In genomic region chr5:176389114-176389768, GRCh38 we compare ENCODE assay signal across 7 cellular contexts. TPM values are rescaled to one million over a fixed set of nuclear protein-coding genes. Genes with fewer than 3 reads are reported as not detected.
DNase-seq lines count a peak whose midpoint lies in the region; ATAC-seq and TF ChIP-seq lines count a peak whose summit lies in the region.

No MANE protein-coding gene starts in this region.

- H3K18ac ChIP-seq in mesendoderm (ENCODE audit: low read length) = no peak overlapping the region

- H3K27ac ChIP-seq in mesendoderm (ENCODE audit: low read depth, low read length) (peak overlapping the region; percentile 46), uterus (peak overlapping the region; percentile 96 to 99)

- no peaks in the 10 kb centered on the region for H3K9me3 ChIP-seq in uterus

- peaks cover 11% of the 10 kb centered on the region for H3K36me3 ChIP-seq in H7 (replicated peaks; ENCODE audit: control insufficient read depth, insufficient read depth, low read length)
- H3K36me3 ChIP-seq in mesendoderm (ENCODE audit: control insufficient read depth, insufficient read depth, low read length) = peaks cover 2% of the 10 kb centered on the region
- no peaks in the 10 kb centered on the region for H3K36me3 ChIP-seq in uterus

- H3K56ac ChIP-seq in mesendoderm (ENCODE audit: low read length) = peak overlapping the region; percentile 92

- H2BK120ac ChIP-seq in mesendoderm (ENCODE audit: low read depth, low read length) = no peak overlapping the region

- intact Hi-C loops in uterus (cut with DNase I; ENCODE audit: low total_unique reads) = no loop called here

- H2BK15ac ChIP-seq in mesendoderm (replicated peaks; ENCODE audit: low read depth) = no peak overlapping the region

- no peak for TF ChIP-seq CTCF in NB4 (IDR thresholded peaks at IDR 0.05; ENCODE audit: low read depth, low read length)
- TF ChIP-seq CTCF in chondrocyte (IDR thresholded peaks at IDR 0.05) = no peak
- TF ChIP-seq CTCF in uterus (IDR thresholded peaks at IDR 0.05) = no peak

- peak overlapping the region; percentile 91 for H3K4me3 ChIP-seq in H7 (ENCODE audit: insufficient read depth, low read depth, low read length)
- peak overlapping the region; percentile 95 for H3K4me3 ChIP-seq in NB4 (ENCODE audit: low read depth, low read length)
- peak overlapping the region; percentile 70 for H3K4me3 ChIP-seq in mesendoderm (ENCODE audit: low read length)
- peak overlapping the region; percentile 89 to 97 for H3K4me3 ChIP-seq in uterus

- no peak overlapping the region for H4K8ac ChIP-seq in mesendoderm (ENCODE audit: low read depth, low read length)

- H3K27me3 ChIP-seq in H7 (ENCODE audit: control insufficient read depth, insufficient read depth, low read length) = no peaks in the 10 kb centered on the region
- H3K27me3 ChIP-seq in mesendoderm (ENCODE audit: insufficient read depth, low read length, poor library complexity) = no peaks in the 10 kb centered on the region
- no peaks in the 10 kb centered on the region for H3K27me3 ChIP-seq in uterus

- no peak overlapping the region for H2AK5ac ChIP-seq in mesendoderm (ENCODE audit: low read length)

- H3K27ac Mint-ChIP-seq in chondrocyte (ENCODE audit: unreplicated experiment) = peak overlapping the region; percentile 100

- H3K4me2 ChIP-seq in mesendoderm (ENCODE audit: low read length) = peak overlapping the region; percentile 38

- H3K4me3 Mint-ChIP-seq in chondrocyte (ENCODE audit: unreplicated experiment) = peak overlapping the region; percentile 100

- H3K79me1 ChIP-seq in mesendoderm (ENCODE audit: low read length) = peaks cover 13% of the 10 kb centered on the region

- H3K27me3 Mint-ChIP-seq in chondrocyte (ENCODE audit: low read depth) = no peaks in the 10 kb centered on the region

- no CpG with 5 or more reads among the region's 29 CpGs for WGBS in mesendoderm (ENCODE audit: extremely low coverage, insufficient coverage, low lambda C conversion rate)

- peak overlapping the region; percentile 86 for H3K9ac ChIP-seq in mesendoderm (ENCODE audit: low read length)

- ATAC-seq in GM18511 (IDR thresholded peaks at IDR 0.05; ENCODE audit: unreplicated experiment) = peak; percentile 46

- H3K36me3 Mint-ChIP-seq in chondrocyte (ENCODE audit: low read depth) = peaks cover 8% of the 10 kb centered on the region

- H3K4me1 ChIP-seq in mesendoderm (ENCODE audit: control insufficient read depth, low read depth, low read length) (peaks cover 2% of the 10 kb centered on the region), uterus (peaks cover 0 to 5% of the 10 kb centered on the region in 2 donors)

- peaks cover 23% of the 10 kb centered on the region for H3K4me1 Mint-ChIP-seq in chondrocyte (ENCODE audit: low read depth)

- DNase-seq in H7 (peak; percentile 98), NB4 (ENCODE audit: low read depth) (no peak), chondrocyte (ENCODE audit: low spot score) (peak; percentile 99), mesendoderm (no peak), uterus (no peak), NCI-H510A (lab: John Stamatoyannopoulos, UW) (no peak)

- peaks cover 20% of the 10 kb centered on the region for H3K79me2 ChIP-seq in mesendoderm (ENCODE audit: control insufficient read depth, insufficient read depth, low read length)

- TF ChIP-seq POLR2A in NB4 (IDR thresholded peaks at IDR 0.05; ENCODE audit: extremely low read depth, insufficient read length) (peak; percentile 77), uterus (IDR thresholded peaks at IDR 0.05) (peak; percentile 64 to 69)

- no peak overlapping the region for H2BK5ac ChIP-seq in mesendoderm (ENCODE audit: low read length)

- H3K9me3 Mint-ChIP-seq in chondrocyte (ENCODE audit: low read depth) = no peaks in the 10 kb centered on the region

- H4K5ac ChIP-seq in mesendoderm (ENCODE audit: low read length) = no peak overlapping the region

- peak overlapping the region; percentile 6 for H3K4ac ChIP-seq in mesendoderm (ENCODE audit: low read depth, low read length)

- H3K23ac ChIP-seq in mesendoderm (ENCODE audit: low read length) = no peak overlapping the region

RNA-seq across cellular contexts. Expression of gene HIGD2A, which starts 0.7 kb away (rescaled TPM):
- 232 and 237 TPM in 2 replicates for total RNA-seq in H7 (2014; rRNA removed; shearing (Covaris generic))
- total RNA-seq in chondrocyte (70.3 to 83.5 TPM (median 74.6 TPM) in 3 replicates), uterus (10 to 100 TPM in 3 of 4 donors, 1 to 10 TPM in 1; 4.6 to 74.5 (median 26.7) TPM)
- 170 TPM for polyA plus RNA-seq in mesendoderm (2013, experiment 1 of 2)
- 166 TPM for polyA plus RNA-seq in mesendoderm (2013, experiment 2 of 2)

RNA-seq across cellular contexts. Expression of gene NOP16, which starts 0.8 kb away (rescaled TPM):
- 46.9 and 56.2 TPM in 2 replicates for total RNA-seq in H7 (2014; rRNA removed; shearing (Covaris generic))
- total RNA-seq in chondrocyte = 16.8 to 22.8 TPM (median 19.9 TPM) in 3 replicates
- 98.4 TPM for polyA plus RNA-seq in mesendoderm (2013, experiment 1 of 2)
- polyA plus RNA-seq in mesendoderm (2013, experiment 2 of 2) = 97.6 TPM
- 10 to 100 TPM in 1 of 4 donors, 1 to 10 TPM in 2, under 1 TPM in 1; 0.51 to 17.8 (median 7.9) TPM for total RNA-seq in uterus

RNA-seq across cellular contexts. Expression of gene ARL10, which starts 24.0 kb away (rescaled TPM):
- 3.3 and 6.7 TPM in 2 replicates for total RNA-seq in H7 (2014; rRNA removed; shearing (Covaris generic))
- 24.5 to 37.8 TPM (median 33.7 TPM) in 3 replicates for total RNA-seq in chondrocyte
- 1.9 TPM for polyA plus RNA-seq in mesendoderm (2013, experiment 1 of 2)
- polyA plus RNA-seq in mesendoderm (2013, experiment 2 of 2) = 2.3 TPM
- total RNA-seq in uterus = 10 to 100 TPM in 2 of 4 donors, 1 to 10 TPM in 2; 4.1 to 21.2 (median 9.6) TPM

RNA-seq across cellular contexts. Expression of gene CLTB, which starts 27.1 kb away (rescaled TPM):
- total RNA-seq in H7 (2014; rRNA removed; shearing (Covaris generic)) = 50.5 and 67.2 TPM in 2 replicates
- 63.8 to 85.6 TPM (median 65.3 TPM) in 3 replicates for total RNA-seq in chondrocyte
- 33.8 TPM for polyA plus RNA-seq in mesendoderm (2013, experiment 1 of 2)
- polyA plus RNA-seq in mesendoderm (2013, experiment 2 of 2) = 34.2 TPM
- 100 to 1,000 TPM in 1 of 4 donors, 10 to 100 TPM in 3; 34.7 to 162 (median 63.4) TPM for total RNA-seq in uterus

RNA-seq across cellular contexts. Expression of gene KIAA1191, which starts 27.7 kb away (rescaled TPM):
- total RNA-seq in H7 (2014; rRNA removed; shearing (Covaris generic)) = 77.3 and 78.2 TPM in 2 replicates
- total RNA-seq in chondrocyte (89.5 to 103 TPM (median 91.5 TPM) in 3 replicates), uterus (100 to 1,000 TPM in 1 of 4 donors, 10 to 100 TPM in 3; 57.0 to 112 (median 67.5) TPM)
- polyA plus RNA-seq in mesendoderm (2013, experiment 1 of 2) = 69.6 TPM
- polyA plus RNA-seq in mesendoderm (2013, experiment 2 of 2) = 66.6 TPM

Comparison
In these comparisons a context has a peak if more than half of its experiments do, and no peak if none do; other contexts are left out.
1. DNase-seq: peak in H7 (single experiment) and chondrocyte (single experiment); none in NB4 (single experiment), mesendoderm (single experiment), uterus (0 of 2) and NCI-H510A (single experiment).
2. Peak in every context shown above with its lines, with median percentiles within 50 percentile points of each other: H3K4me3 ChIP-seq.